In the genomic region with DNA sequence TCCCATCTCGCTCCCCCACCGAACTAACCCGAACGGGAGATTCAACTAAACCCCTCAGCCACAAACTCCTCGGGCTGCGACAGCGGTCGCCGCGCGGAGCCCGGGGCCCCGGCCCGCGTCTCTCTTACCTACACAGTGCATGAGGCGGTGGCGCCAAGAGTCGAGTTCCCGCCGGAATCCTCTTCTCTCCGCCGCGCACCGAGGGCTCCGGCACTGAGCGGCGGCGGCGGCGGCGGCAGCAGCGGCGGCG, we compare ENCODE assay signal across 8 cellular contexts. TPM values are rescaled to one million over a fixed set of nuclear protein-coding genes. Genes with fewer than 3 reads are reported as not detected.
DNase-seq lines count a peak whose midpoint lies in the region; ATAC-seq and TF ChIP-seq lines count a peak whose summit lies in the region.

No MANE protein-coding gene starts in this region.

- in situ Hi-C loops in astrocyte of the spinal cord (cut with HindIII; ENCODE audit: low sequenced_read_pairs), result no loop called here

- H3K4me1 Mint-ChIP-seq in activated T-cell treated with anti-CD3 and anti-CD28 coated beads, Interleukin-2, amount 50 U/mL, for 4 hours (ENCODE audit: low read depth), result peaks cover 24% of the 10 kb centered on the region
- H3K4me1 Mint-ChIP-seq in type B pancreatic cell (ENCODE audit: unreplicated experiment), result peaks cover 12% of the 10 kb centered on the region

- H3K27me3 Mint-ChIP-seq in activated T-cell treated with anti-CD3 and anti-CD28 coated beads, Interleukin-2, amount 50 U/mL, for 4 hours (ENCODE audit: low read depth), result peaks cover 21% of the 10 kb centered on the region
- H3K27me3 Mint-ChIP-seq in type B pancreatic cell, result peaks cover 19% of the 10 kb centered on the region

- no peak for ATAC-seq in activated T-cell treated with anti-CD3 and anti-CD28 coated beads, Interleukin-2, amount 50 U/mL, for 4 hours
- ATAC-seq in HG03439 (IDR thresholded peaks at IDR 0.05; ENCODE audit: unreplicated experiment), result peak; percentile 19

- H3K36me3 ChIP-seq in liver (ENCODE audit: control insufficient read depth in 4 of 4, insufficient read depth in 3 of 4, low read depth in 1 of 4, low read length in 3 of 4), result no peaks in the 10 kb centered on the region

- peak overlapping the region; percentile 88 for H3K4me3 Mint-ChIP-seq in activated T-cell treated with anti-CD3 and anti-CD28 coated beads, Interleukin-2, amount 50 U/mL, for 4 hours
- peak overlapping the region; percentile 97 for H3K4me3 Mint-ChIP-seq in type B pancreatic cell

- DNase-seq in activated T-cell treated with anti-CD3 and anti-CD28 coated beads, Interleukin-2, amount 50 U/mL, for 4 hours, result no peak
- no peak for DNase-seq in activated T-cell treated with anti-CD3 and anti-CD28 coated beads for 4 hours
- DNase-seq in astrocyte of the spinal cord (ENCODE audit: low read depth, low spot score), result no peak
- DNase-seq in type B pancreatic cell (ENCODE audit: extremely low spot score, unreplicated experiment), result no peak
- no peak for DNase-seq in EL
- DNase-seq in NK-92 treated with Interleukin-12 subunit alpha and Interleukin-12 subunit beta, amount 100 ng/mL, for 24 hours (lab: John Stamatoyannopoulos, UW), result no peak

- peak overlapping the region; percentile 92 to 94 for H3K27ac ChIP-seq in liver (ENCODE audit: low read depth in 1 of 2, low read length in 2 of 2)

- no peak for TF ChIP-seq RAD21 in liver (IDR thresholded peaks at IDR 0.05)

- TF ChIP-seq CTCF in astrocyte of the spinal cord (IDR thresholded peaks at IDR 0.05; ENCODE audit: low read depth, low read length) (no peak), liver (IDR thresholded peaks at IDR 0.05; ENCODE audit: low read depth, low read length, missing input control) (no peak), type B pancreatic cell (conservative IDR thresholded peaks at IDR 0.05) (no peak)

- no peaks in the 10 kb centered on the region for H3K27me3 ChIP-seq in liver (ENCODE audit: control insufficient read depth in 4 of 4, insufficient read depth in 4 of 4, low read length in 3 of 4)

- under 1% methylated on average over 34 of the region's 34 CpGs for WGBS in liver

- no peaks in the 10 kb centered on the region for H3K9me3 ChIP-seq in liver (ENCODE audit: control insufficient read depth in 4 of 4, low read length in 3 of 4)

- H3K4me3 ChIP-seq in astrocyte of the spinal cord (ENCODE audit: low read depth, low read length), result peak overlapping the region; percentile 90
- peak overlapping the region; percentile 78 to 91 (median 79) for H3K4me3 ChIP-seq in liver (ENCODE audit: low read depth in 1 of 3, low read length in 3 of 3)

- H3K9ac ChIP-seq in liver (ENCODE audit: low read depth in 1 of 2, low read length in 2 of 2), result peak overlapping the region; percentile 47 to 61

- H3K27ac Mint-ChIP-seq in type B pancreatic cell, result peak overlapping the region; percentile 84

- no peaks in the 10 kb centered on the region for H3K36me3 Mint-ChIP-seq in activated T-cell treated with anti-CD3 and anti-CD28 coated beads, Interleukin-2, amount 50 U/mL, for 4 hours (ENCODE audit: insufficient read depth)
- H3K36me3 Mint-ChIP-seq in type B pancreatic cell, result no peaks in the 10 kb centered on the region

- peaks cover 2 to 19% (median 7%) of the 10 kb centered on the region in 4 donors for H3K4me1 ChIP-seq in liver (ENCODE audit: control insufficient read depth in 4 of 4, insufficient read depth in 4 of 4, low read length in 3 of 4)

- no peaks in the 10 kb centered on the region for H3K9me3 Mint-ChIP-seq in activated T-cell treated with anti-CD3 and anti-CD28 coated beads, Interleukin-2, amount 50 U/mL, for 4 hours
- no peaks in the 10 kb centered on the region for H3K9me3 Mint-ChIP-seq in type B pancreatic cell

TF ChIP-seq in liver, 16 proteins besides CTCF, POLR2A, EP300 and RAD21:
- TF ChIP-seq HNF4G (IDR thresholded peaks at IDR 0.05), result no peak

RNA-seq across cellular contexts. Expression of a gene that starts 0.2 kb away (rescaled TPM):
- total RNA-seq in activated T-cell treated with anti-CD3 and anti-CD28 coated beads, Interleukin-2, amount 50 U/mL, for 4 hours, result 1 to 10 TPM; 5.7 to 6.6 (median 5.7) TPM
- 10 to 100 TPM in 1 of 2 donors, 1 to 10 TPM in 1; 7.1 to 12.0 TPM for total RNA-seq in liver
- 1 to 10 TPM; 2.1 to 6.0 TPM for polyA plus RNA-seq in liver
- total RNA-seq in type B pancreatic cell (ENCODE audit: low replicate concordance), result 16.1 and 20.8 TPM in 2 replicates
